In the genomic region with DNA sequence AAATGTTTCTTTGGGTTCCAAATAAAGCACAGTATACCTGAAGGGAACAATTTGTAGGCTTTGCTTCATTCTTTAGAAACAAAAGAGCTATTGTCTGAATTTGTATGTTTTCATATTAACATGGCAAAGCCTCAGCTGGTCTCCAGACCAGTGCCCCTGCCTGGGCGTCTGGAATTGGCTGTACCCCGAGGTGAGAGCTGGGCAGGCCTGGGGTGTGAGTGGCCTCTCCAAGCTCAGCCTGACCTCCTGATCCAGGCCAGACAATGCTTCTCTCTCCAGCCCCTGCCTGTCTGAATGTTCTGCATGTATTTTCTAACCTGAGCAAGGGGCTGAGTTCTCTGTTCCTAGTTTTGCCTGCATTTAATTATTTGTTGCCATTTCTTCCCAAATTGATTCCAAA, we compare ENCODE assay signal across 17 cellular contexts.
"Had no signal": no experiment of that assay in that cellular context is flagged by ENCODE, and none has a peak within 500 bp of the region (broad histone marks: within the 10 kb centered on the region; RNA-seq: fewer than 3 reads in every experiment).

No MANE protein-coding gene starts in this region.

- DNase-seq: activated CD4-positive, alpha-beta T cell treated with anti-CD3 and anti-CD28 coated beads for 1 hour; activated gamma-delta T cell; central memory CD4-positive, alpha-beta T cell; colonic mucosa; mesenchymal stem cell; naive thymus-derived CD4-positive, alpha-beta T cell; stimulated activated CD4-positive, alpha-beta T cell treated with anti-CD3 and anti-CD28 coated beads, Interleukin-12 subunit alpha, Interleukin-12 subunit beta, amount 100 ng/mL, for 4 hours; stimulated activated CD4-positive, alpha-beta T cell treated with anti-CD3 and anti-CD28 coated beads, Interleukin-1b, Interleukin-23, amount 100 ng/mL, for 48 hours; stimulated activated CD8-positive, alpha-beta memory T cell treated with anti-CD3 and anti-CD28 coated beads, Interleukin-4, amount 100 ng/mL, for 48 hours; stimulated activated naive CD8-positive, alpha-beta T cell treated with anti-CD3 and anti-CD28 coated beads, Interleukin-15, Interleukin-2, amounts not matched to agents 100 U/mL and 50 U/mL, for 24 hours; T-helper 1 cell; T-helper 9 cell; trophoblast cell had no signal

- H3K36me3 ChIP-seq: adrenal gland, colonic mucosa had no signal

- H3K4me3 ChIP-seq: adrenal gland, colonic mucosa had no signal

- FAIRE-seq: frontal cortex had no signal

- H3K9me3 ChIP-seq: adrenal gland, colonic mucosa had no signal

- H3K4me1 ChIP-seq: adrenal gland, colonic mucosa, parathyroid adenoma had no signal

- H3K9ac ChIP-seq: parathyroid adenoma had no signal

- H3K27ac ChIP-seq: adrenal gland, colonic mucosa, parathyroid adenoma had no signal

- ATAC-seq: activated naive CD4-positive, alpha-beta T cell treated with anti-CD3 and anti-CD28 coated beads, Interleukin-2, amount 50 U/mL, for 72 hours; naive thymus-derived CD4-positive, alpha-beta T cell; stimulated activated naive CD8-positive, alpha-beta T cell treated with anti-CD3 and anti-CD28 coated beads, Interleukin-15, Interleukin-2, amounts not matched to agents 100 U/mL and 50 U/mL, for 24 hours had no signal
